Comparison of ENCODE assay signal across 1 cellular context in the genomic region with DNA sequence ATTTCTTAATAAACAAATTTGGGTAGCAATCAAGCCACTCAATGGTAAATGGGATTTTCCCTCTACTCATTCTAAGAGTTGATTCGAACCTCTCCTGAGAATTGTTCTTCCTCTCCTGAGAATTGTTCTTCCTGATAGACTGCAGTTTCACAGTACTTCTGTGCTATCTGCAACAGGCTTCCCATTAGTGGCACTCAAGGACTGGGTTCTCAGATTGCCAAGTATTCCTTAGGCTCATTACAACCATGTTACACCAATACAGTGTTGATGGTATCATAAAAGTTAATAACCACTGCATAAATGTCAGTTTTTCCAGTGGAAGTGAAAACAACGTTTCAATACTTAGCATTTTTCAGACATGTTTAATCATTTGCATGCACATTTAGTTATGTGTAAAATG.
TF ChIP-seq lines count a peak whose summit lies in the region.

No MANE protein-coding gene starts in this region.

TF ChIP-seq in HEK293, 187 proteins besides CTCF, POLR2A, EP300 and RAD21 (continued from another document):
- TF ChIP-seq, protein P1, sequence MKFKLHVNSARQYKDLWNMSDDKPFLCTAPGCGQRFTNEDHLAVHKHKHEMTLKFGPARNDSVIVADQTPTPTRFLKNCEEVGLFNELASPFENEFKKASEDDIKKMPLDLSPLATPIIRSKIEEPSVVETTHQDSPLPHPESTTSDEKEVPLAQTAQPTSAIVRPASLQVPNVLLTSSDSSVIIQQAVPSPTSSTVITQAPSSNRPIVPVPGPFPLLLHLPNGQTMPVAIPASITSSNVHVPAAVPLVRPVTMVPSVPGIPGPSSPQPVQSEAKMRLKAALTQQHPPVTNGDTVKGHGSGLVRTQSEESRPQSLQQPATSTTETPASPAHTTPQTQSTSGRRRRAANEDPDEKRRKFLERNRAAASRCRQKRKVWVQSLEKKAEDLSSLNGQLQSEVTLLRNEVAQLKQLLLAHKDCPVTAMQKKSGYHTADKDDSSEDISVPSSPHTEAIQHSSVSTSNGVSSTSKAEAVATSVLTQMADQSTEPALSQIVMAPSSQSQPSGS (tag by site-specific recombination; IDR thresholded peaks at IDR 0.05; ENCODE audit: low read depth): no peak
- TF ChIP-seq, protein P2, sequence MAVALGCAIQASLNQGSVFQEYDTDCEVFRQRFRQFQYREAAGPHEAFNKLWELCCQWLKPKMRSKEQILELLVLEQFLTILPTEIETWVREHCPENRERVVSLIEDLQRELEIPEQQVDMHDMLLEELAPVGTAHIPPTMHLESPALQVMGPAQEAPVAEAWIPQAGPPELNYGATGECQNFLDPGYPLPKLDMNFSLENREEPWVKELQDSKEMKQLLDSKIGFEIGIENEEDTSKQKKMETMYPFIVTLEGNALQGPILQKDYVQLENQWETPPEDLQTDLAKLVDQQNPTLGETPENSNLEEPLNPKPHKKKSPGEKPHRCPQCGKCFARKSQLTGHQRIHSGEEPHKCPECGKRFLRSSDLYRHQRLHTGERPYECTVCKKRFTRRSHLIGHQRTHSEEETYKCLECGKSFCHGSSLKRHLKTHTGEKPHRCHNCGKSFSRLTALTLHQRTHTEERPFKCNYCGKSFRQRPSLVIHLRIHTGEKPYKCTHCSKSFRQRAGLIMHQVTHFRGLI (tag by site-specific recombination; IDR thresholded peaks at IDR 0.05): no peak
- TF ChIP-seq ZEB2 (tag by site-specific recombination; IDR thresholded peaks at IDR 0.05): no peak
- TF ChIP-seq ZNF473 (tag by site-specific recombination; IDR thresholded peaks at IDR 0.05): no peak
